1 cellular context compared by ENCODE assay signal in genomic region chr5:142720561-142721275, GRCh38.
TF ChIP-seq lines count a peak whose summit lies in the region.

No MANE protein-coding gene starts in this region.

TF ChIP-seq in IMR-90, 13 proteins besides CTCF, POLR2A, EP300 and RAD21 (continued from another document):
- TF ChIP-seq BHLHE40 (IDR thresholded peaks at IDR 0.05; ENCODE audit: low read depth, low read length), result no peak
- no peak for TF ChIP-seq RCOR1 (IDR thresholded peaks at IDR 0.05; ENCODE audit: insufficient replicate concordance, low read length)
- TF ChIP-seq RFX5 (IDR thresholded peaks at IDR 0.05; ENCODE audit: low read depth, low read length), result no peak
- no peak for TF ChIP-seq SMC3 (IDR thresholded peaks at IDR 0.05; ENCODE audit: low read depth, low read length)
- no peak for TF ChIP-seq CHD1 (IDR thresholded peaks at IDR 0.05; ENCODE audit: low read depth, low read length)
- no peak for TF ChIP-seq FOS (IDR thresholded peaks at IDR 0.05; ENCODE audit: low read depth, low read length)
- TF ChIP-seq ELK1 (IDR thresholded peaks at IDR 0.05; ENCODE audit: borderline replicate concordance, low read depth, low read length), result no peak
- no peak for TF ChIP-seq MXI1 (IDR thresholded peaks at IDR 0.05; ENCODE audit: borderline replicate concordance, low read depth, low read length)
- TF ChIP-seq CEBPB (IDR thresholded peaks at IDR 0.05; ENCODE audit: low read depth, low read length), result no peak
TF ChIP-seq in IMR-90: peak in this region for 0.
